ENCODE assay signal across 2 cellular contexts in genomic region chr13:98976338-98976737, GRCh38.
TF ChIP-seq lines count a peak whose summit lies in the region.

No MANE protein-coding gene starts in this region.

TF ChIP-seq in endothelial cell of umbilical vein, 7 proteins besides CTCF, POLR2A, EP300 and RAD21 (continued from another document):
- TF ChIP-seq FOS (IDR thresholded peaks at IDR 0.05; ENCODE audit: borderline replicate concordance, insufficient read depth, low read length) (no peak), POLR2AphosphoS5 (IDR thresholded peaks at IDR 0.05; ENCODE audit: insufficient read depth, low read depth, low read length) (no peak), GATA2 (IDR thresholded peaks at IDR 0.05; ENCODE audit: insufficient read depth, insufficient read length, low read depth, low read length) (no peak), MYC (IDR thresholded peaks at IDR 0.05; ENCODE audit: low read depth, low read length) (no peak)

TF ChIP-seq in HEK293T, 16 proteins besides CTCF, POLR2A, EP300 and RAD21 (continued from another document):
- no peak for TF ChIP-seq SP1 (IDR thresholded peaks at IDR 0.05)
- no peak for TF ChIP-seq FOXA1 (IDR thresholded peaks at IDR 0.05)
- TF ChIP-seq NFRKB (IDR thresholded peaks at IDR 0.05): no peak
- no peak for TF ChIP-seq FOXK2 (IDR thresholded peaks at IDR 0.05)
- TF ChIP-seq FOXM1 (IDR thresholded peaks at IDR 0.05; ENCODE audit: borderline replicate concordance): no peak
- no peak for TF ChIP-seq HDGF (IDR thresholded peaks at IDR 0.05; ENCODE audit: borderline replicate concordance)
- no peak for TF ChIP-seq ARNT (IDR thresholded peaks at IDR 0.05)
- no peak for TF ChIP-seq BHLHE40 (IDR thresholded peaks at IDR 0.05; ENCODE audit: borderline replicate concordance)
- TF ChIP-seq ELF4 (IDR thresholded peaks at IDR 0.05): no peak
- no peak for TF ChIP-seq CTBP1 (IDR thresholded peaks at IDR 0.05; ENCODE audit: borderline replicate concordance)
- TF ChIP-seq L3MBTL2 (conservative IDR thresholded peaks at IDR 0.05): no peak
TF ChIP-seq in HEK293T: peak in this region for 0.
